Comparison of ENCODE assay signal across 9 cellular contexts in the genomic region with DNA sequence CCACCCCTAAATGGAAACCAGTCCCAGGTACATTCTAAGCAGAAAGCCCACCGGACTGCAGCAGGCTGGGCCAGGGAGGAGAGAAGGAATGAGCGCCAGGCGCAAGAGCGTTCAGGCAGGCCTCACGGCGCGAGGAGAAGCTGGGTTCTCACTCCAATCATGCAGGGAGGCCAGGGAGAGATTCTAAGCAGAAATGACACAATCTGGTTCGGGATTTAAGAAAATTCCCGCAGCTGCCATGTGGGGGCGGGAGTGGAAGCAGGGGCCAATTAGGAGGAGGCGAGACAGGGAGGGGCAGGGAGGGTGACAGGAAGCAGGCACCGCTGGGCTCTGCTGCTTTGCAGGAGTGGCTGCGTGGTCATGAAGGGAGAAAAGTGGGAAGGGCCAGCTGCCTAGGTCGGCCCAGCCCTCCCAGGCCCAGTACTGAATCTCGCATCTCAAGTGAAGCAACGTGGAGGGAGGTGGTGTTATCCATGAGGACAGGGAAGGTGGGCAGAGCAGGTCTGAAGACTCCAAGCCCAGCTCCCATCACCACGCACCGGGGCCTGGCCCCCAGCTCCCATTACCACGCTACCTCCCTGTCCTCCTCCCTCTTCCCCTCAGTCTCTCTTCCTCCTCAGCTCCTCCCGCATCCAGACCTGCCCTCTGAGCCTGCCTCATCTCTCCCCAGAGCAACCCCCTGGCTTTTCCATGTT. TPM values are rescaled to one million over a fixed set of nuclear protein-coding genes. Genes with fewer than 3 reads are reported as not detected.
DNase-seq lines count a peak whose midpoint lies in the region; ATAC-seq and TF ChIP-seq lines count a peak whose summit lies in the region.
"Had no signal": no experiment of that assay in that cellular context is flagged by ENCODE, and none has a peak within 500 bp of the region (broad histone marks: within the 10 kb centered on the region; RNA-seq: fewer than 3 reads in every experiment).

No MANE protein-coding gene starts in this region.

- H4K5ac ChIP-seq in IMR-90 (ENCODE audit: low read depth, low read length): no peak overlapping the region

- peaks cover 0 to 7% of the 10 kb centered on the region in 2 donors for H3K36me3 Mint-ChIP-seq in activated T-cell treated with anti-CD3 and anti-CD28 coated beads, Interleukin-2, amount 50 U/mL, for 72 hours (ENCODE audit: insufficient read depth in 2 of 2)

- H3K27ac Mint-ChIP-seq in activated T-cell treated with anti-CD3 and anti-CD28 coated beads, Interleukin-2, amount 50 U/mL, for 72 hours: no peak overlapping the region

- peak overlapping the region; percentile 92 for H3K4me2 ChIP-seq in BLaER1
- H3K4me2 ChIP-seq in IMR-90 (ENCODE audit: low read depth, low read length): no peak overlapping the region

- peak; percentile 27; the same call in 1 of the 2 replicates for TF ChIP-seq CTCF in IMR-90 (conservative IDR thresholded peaks at IDR 0.05; ENCODE audit: low read depth, low read length)
- peak; percentile 38 for TF ChIP-seq CTCF in brain microvascular endothelial cell (IDR thresholded peaks at IDR 0.05; ENCODE audit: low read depth, low read length, missing control alignments)
- no peak for TF ChIP-seq CTCF in GM20000 (IDR thresholded peaks at IDR 0.05; ENCODE audit: extremely low read depth, missing control alignments)

- H3K9me3 ChIP-seq in BLaER1: no peaks in the 10 kb centered on the region
- no peaks in the 10 kb centered on the region for H3K9me3 ChIP-seq in IMR-90 (ENCODE audit: control insufficient read depth, insufficient read depth, low read length)
- H3K9me3 ChIP-seq: gastrocnemius medialis had no signal

- H3K14ac ChIP-seq in IMR-90 (replicated peaks; ENCODE audit: low read depth, low read length): no peak overlapping the region

- H2AK9ac ChIP-seq in IMR-90 (replicated peaks; ENCODE audit: low read depth, low read length, poor library complexity): peak overlapping the region; percentile 82

- H3K4me3 Mint-ChIP-seq in activated T-cell treated with anti-CD3 and anti-CD28 coated beads, Interleukin-2, amount 50 U/mL, for 72 hours: no peak overlapping the region

- TF ChIP-seq POLR2A in IMR-90 (IDR thresholded peaks at IDR 0.05; ENCODE audit: low read depth, low read length): no peak

- POLR2A ChIA-PET in IMR-90 (lab: Charles Lee; ENCODE audit: unreplicated experiment): no interaction called here

- no TSS peak for BruUV-seq in IMR-90 (replicated peaks; lab: Mats Ljungman, UMichigan)

- dilution Hi-C loops in IMR-90 (cut with HindIII; ENCODE audit: low sequenced_read_pairs, unreplicated experiment): no loop called here

- H2AK5ac ChIP-seq in IMR-90 (ENCODE audit: low read depth, low read length): peak overlapping the region; percentile 33; the same call in 1 of the 2 replicates

- peaks cover 0 to 3% of the 10 kb centered on the region in 2 experiments; a peak in 1 of 4 replicates for H3K79me1 ChIP-seq in IMR-90 (ENCODE audit: low read depth in 1 of 2, low read length in 2 of 2)

- CTCF ChIA-PET in IMR-90 (lab: Yijun Ruan, JAX): interaction anchor here (0.6 kb wide), 1 partner anchor 565 kb away, joined by 3 read pairs; no protein-coding TSS in a partner anchor

- peak overlapping the region; percentile 34; the same call in 1 of the 2 replicates for H3K4me3 ChIP-seq in BLaER1
- H3K4me3 ChIP-seq in IMR-90 (ENCODE audit: insufficient read depth, low read depth, low read length): no peak overlapping the region
- no peak overlapping the region for H3K4me3 ChIP-seq in brain microvascular endothelial cell (ENCODE audit: low read depth, low read length)
- H3K4me3 ChIP-seq: gastrocnemius medialis had no signal

- H2BK15ac ChIP-seq in IMR-90 (ENCODE audit: low read depth, low read length): no peak overlapping the region

- no peaks in the 10 kb centered on the region for H3K4me1 Mint-ChIP-seq in activated T-cell treated with anti-CD3 and anti-CD28 coated beads, Interleukin-2, amount 50 U/mL, for 72 hours (ENCODE audit: low read depth)

- peaks cover 73% of the 10 kb centered on the region for H3K4me1 ChIP-seq in BLaER1
- peaks cover 2% of the 10 kb centered on the region for H3K4me1 ChIP-seq in IMR-90 (ENCODE audit: control insufficient read depth, insufficient read depth, low read length)
- H3K4me1 ChIP-seq: gastrocnemius medialis had no signal

- H3K27ac ChIP-seq in BLaER1: peak overlapping the region; percentile 76
- H3K27ac ChIP-seq in IMR-90 (ENCODE audit: insufficient read depth, low read length): no peak overlapping the region
- H3K27ac ChIP-seq in brain microvascular endothelial cell: no peak overlapping the region
- H3K27ac ChIP-seq: gastrocnemius medialis had no signal

- no peak overlapping the region for H2BK120ac ChIP-seq in IMR-90 (ENCODE audit: low read depth, low read length)

- in situ Hi-C loops in IMR-90 (cut with MboI; ENCODE audit: low sequenced_read_pairs): no loop called here
- in situ Hi-C loops in brain microvascular endothelial cell (cut with HindIII; ENCODE audit: low pct_ligation_motif_present, low sequenced_read_pairs): no loop called here

- H4K8ac ChIP-seq in IMR-90 (ENCODE audit: low read depth in 2 of 2, low read length in 2 of 2): peak overlapping the region in 1 of 2 experiments; percentile 51; a peak in 1 of 4 replicates

- no peak for TF ChIP-seq RAD21 in IMR-90 (IDR thresholded peaks at IDR 0.05; ENCODE audit: low read length)

- H3K9ac ChIP-seq in BLaER1: peak overlapping the region; percentile 59; the same call in 1 of the 2 replicates
- H3K9ac ChIP-seq in IMR-90 (ENCODE audit: low read depth, low read length): no peak overlapping the region

- H3K9me3 Mint-ChIP-seq in activated T-cell treated with anti-CD3 and anti-CD28 coated beads, Interleukin-2, amount 50 U/mL, for 72 hours: no peaks in the 10 kb centered on the region

- intact Hi-C loops in IMR-90 (cut with micrococcal nuclease): no loop called here

- no peaks in the 10 kb centered on the region for H3K27me3 Mint-ChIP-seq in activated T-cell treated with anti-CD3 and anti-CD28 coated beads, Interleukin-2, amount 50 U/mL, for 72 hours (ENCODE audit: low read depth)

- H2BK5ac ChIP-seq in IMR-90 (ENCODE audit: low read depth, low read length, poor library complexity, severe bottlenecking): no peak overlapping the region

- no peak overlapping the region for H3K18ac ChIP-seq in IMR-90 (ENCODE audit: low read depth, low read length)

- peak overlapping the region; percentile 83 for H2AFZ ChIP-seq in IMR-90 (replicated peaks; ENCODE audit: low read length, poor library complexity)

- no peak overlapping the region for H4K91ac ChIP-seq in IMR-90 (ENCODE audit: insufficient read depth, low read depth, low read length)

- H3K27me3 ChIP-seq in BLaER1: no peaks in the 10 kb centered on the region
- no peaks in the 10 kb centered on the region for H3K27me3 ChIP-seq in IMR-90 (ENCODE audit: control insufficient read depth, insufficient read depth, low read length)
- no peaks in the 10 kb centered on the region for H3K27me3 ChIP-seq in brain microvascular endothelial cell (replicated peaks)
- H3K27me3 ChIP-seq: gastrocnemius medialis had no signal

- no peaks in the 10 kb centered on the region for H4K20me1 ChIP-seq in BLaER1
- H4K20me1 ChIP-seq in IMR-90 (ENCODE audit: insufficient read depth, low read length): no peaks in the 10 kb centered on the region

- 55% methylated on average over 7 of the region's 20 CpGs; no CpG with 5 or more reads in 1 of the 2 experiments for WGBS in IMR-90 (ENCODE audit: extremely low coverage in 2 of 2, insufficient read length in 1 of 2), 2 experiments

- DNase-seq in IMR-90: peak; percentile 34
- peak; percentile 21 for DNase-seq in brain microvascular endothelial cell
- DNase-seq in left kidney (ENCODE audit: low read depth, low spot score): peak; percentile 90
- no peak for DNase-seq in SW 1271 (lab: John Stamatoyannopoulos, UW)
- no peak for DNase-seq in activated T-cell treated with anti-CD3 and anti-CD28 coated beads, Interleukin-2, amount 50 U/mL, for 72 hours
- DNase-seq in GM20000 (ENCODE audit: low spot score): no peak

- H3K9me1 ChIP-seq in IMR-90 (ENCODE audit: insufficient read depth, low read length): peaks cover 6% of the 10 kb centered on the region

- no peak overlapping the region for H3K4ac ChIP-seq in IMR-90 (ENCODE audit: low read depth, low read length)

- no peak overlapping the region; the same call in 1 of the 2 replicates for H2BK20ac ChIP-seq in IMR-90 (ENCODE audit: low read depth, low read length)

- peak; percentile 63 for ATAC-seq in IMR-90 (ENCODE audit: low read depth)
- ATAC-seq in activated T-cell treated with anti-CD3 and anti-CD28 coated beads, Interleukin-2, amount 50 U/mL, for 72 hours (replicated peaks in 1 of 2): no peak
- no peak for ATAC-seq in HG02678 (IDR thresholded peaks at IDR 0.05; ENCODE audit: unreplicated experiment)

- H3K23ac ChIP-seq in IMR-90 (ENCODE audit: low read depth, low read length): 0 out of 2 replicates have a peak overlapping the region, but pooled peaks have one; percentile 4

- no peak overlapping the region for H3K56ac ChIP-seq in IMR-90 (ENCODE audit: extremely low read depth, insufficient read depth, low read length)

- peaks cover 37% of the 10 kb centered on the region for H3K36me3 ChIP-seq in BLaER1
- H3K36me3 ChIP-seq in IMR-90 (ENCODE audit: control insufficient read depth, insufficient read depth, low read length): no peaks in the 10 kb centered on the region
- H3K36me3 ChIP-seq in brain microvascular endothelial cell (replicated peaks): no peaks in the 10 kb centered on the region
- H3K36me3 ChIP-seq: gastrocnemius medialis had no signal

TF ChIP-seq in IMR-90, 13 proteins besides CTCF, POLR2A, EP300 and RAD21:
- TF ChIP-seq NFE2L2 (IDR thresholded peaks at IDR 0.05; ENCODE audit: low read depth, low read length) (no peak), MAZ (IDR thresholded peaks at IDR 0.05; ENCODE audit: borderline replicate concordance, low read depth, low read length) (peak; percentile 23; the same call in 1 of the 2 replicates)
- TF ChIP-seq, protein P1, sequence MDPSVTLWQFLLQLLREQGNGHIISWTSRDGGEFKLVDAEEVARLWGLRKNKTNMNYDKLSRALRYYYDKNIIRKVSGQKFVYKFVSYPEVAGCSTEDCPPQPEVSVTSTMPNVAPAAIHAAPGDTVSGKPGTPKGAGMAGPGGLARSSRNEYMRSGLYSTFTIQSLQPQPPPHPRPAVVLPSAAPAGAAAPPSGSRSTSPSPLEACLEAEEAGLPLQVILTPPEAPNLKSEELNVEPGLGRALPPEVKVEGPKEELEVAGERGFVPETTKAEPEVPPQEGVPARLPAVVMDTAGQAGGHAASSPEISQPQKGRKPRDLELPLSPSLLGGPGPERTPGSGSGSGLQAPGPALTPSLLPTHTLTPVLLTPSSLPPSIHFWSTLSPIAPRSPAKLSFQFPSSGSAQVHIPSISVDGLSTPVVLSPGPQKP (IDR thresholded peaks at IDR 0.05; ENCODE audit: borderline replicate concordance, low read depth, low read length): no peak

RNA-seq across cellular contexts. Expression of gene NPHP4, which starts 11.8 kb away (rescaled TPM):
- total RNA-seq in IMR-90 (2012; rRNA removed): 1.4 and 2.0 TPM in 2 replicates
- 5.5 and 5.8 TPM in 2 replicates for polyA plus RNA-seq in IMR-90 (2012; rRNA removed)
- 2.2 and 4.1 TPM in 2 replicates for polyA plus RNA-seq in IMR-90 (2012; cell fraction: cytosol; rRNA removed)
- polyA plus RNA-seq in IMR-90 (2012; cell fraction: nucleus; rRNA removed; ENCODE audit: low replicate concordance): 20.1 and 40.5 TPM in 2 replicates
- 10 to 100 TPM; 12.3 to 14.5 TPM for total RNA-seq in activated T-cell treated with anti-CD3 and anti-CD28 coated beads, Interleukin-2, amount 50 U/mL, for 72 hours

Comparison
In these comparisons a context has a peak if more than half of its experiments do, and no peak if none do; other contexts are left out.
1. DNase-seq: peak in IMR-90 (single experiment), brain microvascular endothelial cell (single experiment) and left kidney (single experiment); none in SW 1271 (0 of 2), activated T-cell treated with anti-CD3 and anti-CD28 coated beads, Interleukin-2, amount 50 U/mL, for 72 hours (0 of 2) and GM20000 (single experiment).